ENCODE assay signal across 7 cellular contexts in genomic region chr5:41927604-41928003, GRCh38.
"Had no signal": no experiment of that assay in that cellular context is flagged by ENCODE, and none has a peak within 500 bp of the region (broad histone marks: within the 10 kb centered on the region; RNA-seq: fewer than 3 reads in every experiment).

No MANE protein-coding gene starts in this region.

- H3K4me2 ChIP-seq: GM23338 had no signal

- H3K4me3 ChIP-seq: GM23338 had no signal

- ATAC-seq: GM23338 had no signal

- H3K27me3 Mint-ChIP-seq: IgD-negative memory B cell had no signal

- H2AFZ ChIP-seq: GM23338 had no signal

- FAIRE-seq: H1, HTR-8/SVneo had no signal

- DNase-seq: H9, HCEC 1CT, KG1 had no signal

- H3K4me3 Mint-ChIP-seq: GM23338, H9 had no signal

- H3K27ac Mint-ChIP-seq: GM23338, H9 had no signal

- H3K9me3 Mint-ChIP-seq: GM23338, H9, IgD-negative memory B cell had no signal
